Comparison of ENCODE assay signal across 15 cellular contexts in genomic region chr5:179296150-179296821, GRCh38.
"Had no signal": no experiment of that assay in that cellular context is flagged by ENCODE, and none has a peak within 500 bp of the region (broad histone marks: within the 10 kb centered on the region; RNA-seq: fewer than 3 reads in every experiment).

No MANE protein-coding gene starts in this region.

- H3K27ac ChIP-seq: adrenal gland, pancreas, testis had no signal

- H3K27me3 ChIP-seq: adrenal gland, gastroesophageal sphincter, pancreas, testis, uterus had no signal

- DNase-seq: activated CD4-positive, alpha-beta T cell treated with anti-CD3 and anti-CD28 coated beads for 48 hours; activated CD8-positive, alpha-beta memory T cell treated with anti-CD3 and anti-CD28 coated beads for 24 hours; activated naive CD4-positive, alpha-beta T cell treated with anti-CD3 and anti-CD28 coated beads, Interleukin-2, amount 10 ng/mL, durations not matched to agents 7 days and 5 days; stimulated activated CD4-positive, alpha-beta T cell treated with anti-CD3 and anti-CD28 coated beads, Interleukin-2, amount 100 ng/mL, for 48 hours; stimulated activated CD8-positive, alpha-beta memory T cell treated with anti-CD3 and anti-CD28 coated beads, Interleukin-4, amount 100 ng/mL, for 48 hours; stimulated activated naive CD8-positive, alpha-beta T cell treated with anti-CD3 and anti-CD28 coated beads, Interleukin-15, Interleukin-2, amounts not matched to agents 100 U/mL and 50 U/mL, for 24 hours; testis had no signal

- H3K36me3 Mint-ChIP-seq: activated naive CD4-positive, alpha-beta T cell treated with anti-CD3 and anti-CD28 coated beads, Interleukin-2, amount 10 ng/mL, durations not matched to agents 7 days and 5 days had no signal

- ATAC-seq: gastroesophageal sphincter; stimulated activated naive CD8-positive, alpha-beta T cell treated with anti-CD3 and anti-CD28 coated beads, Interleukin-15, Interleukin-2, amounts not matched to agents 100 U/mL and 50 U/mL, for 24 hours had no signal

- H3K4me1 ChIP-seq: adrenal gland, pancreas had no signal

- H3K27ac Mint-ChIP-seq: activated naive CD4-positive, alpha-beta T cell treated with anti-CD3 and anti-CD28 coated beads, Interleukin-2, amount 10 ng/mL, durations not matched to agents 7 days and 5 days; dendritic cell treated with granulocyte-macrophage colony-stimulating factor and Interleukin-4, amounts not matched to agents 40 ng/mL and 50 ng/mL, for 4 days; T-helper 1 cell treated with Interleukin-12 subunit alpha and Interleukin-12 subunit beta and Interleukin-4 antibody, amounts not matched to agents 30 μg/mL and 1 μg/mL, for 36 hours had no signal

- H3K4me3 ChIP-seq: adrenal gland, gastroesophageal sphincter, pancreas, testis, uterus had no signal

- H3K4me1 Mint-ChIP-seq: activated naive CD4-positive, alpha-beta T cell treated with anti-CD3 and anti-CD28 coated beads, Interleukin-2, amount 10 ng/mL, durations not matched to agents 7 days and 5 days; central memory CD8-positive, alpha-beta T cell; neural crest cell had no signal

- H3K27me3 Mint-ChIP-seq: activated naive CD4-positive, alpha-beta T cell treated with anti-CD3 and anti-CD28 coated beads, Interleukin-2, amount 10 ng/mL, durations not matched to agents 7 days and 5 days; dendritic cell treated with granulocyte-macrophage colony-stimulating factor and Interleukin-4, amounts not matched to agents 40 ng/mL and 50 ng/mL, for 4 days had no signal

- H3K9me3 ChIP-seq: adrenal gland, pancreas, testis, uterus had no signal

- H3K4me3 Mint-ChIP-seq: activated naive CD4-positive, alpha-beta T cell treated with anti-CD3 and anti-CD28 coated beads, Interleukin-2, amount 10 ng/mL, durations not matched to agents 7 days and 5 days; central memory CD8-positive, alpha-beta T cell; dendritic cell treated with granulocyte-macrophage colony-stimulating factor and Interleukin-4, amounts not matched to agents 40 ng/mL and 50 ng/mL, for 4 days; neural crest cell; T-helper 1 cell treated with Interleukin-12 subunit alpha and Interleukin-12 subunit beta and Interleukin-4 antibody, amounts not matched to agents 30 μg/mL and 1 μg/mL, for 36 hours had no signal

- H3K9me3 Mint-ChIP-seq: central memory CD8-positive, alpha-beta T cell; dendritic cell treated with granulocyte-macrophage colony-stimulating factor and Interleukin-4, amounts not matched to agents 40 ng/mL and 50 ng/mL, for 4 days; neural crest cell; T-helper 1 cell treated with Interleukin-12 subunit alpha and Interleukin-12 subunit beta and Interleukin-4 antibody, amounts not matched to agents 30 μg/mL and 1 μg/mL, for 36 hours had no signal

- H3K36me3 ChIP-seq: adrenal gland, gastroesophageal sphincter, pancreas, uterus had no signal
